12 cellular contexts compared by ENCODE assay signal in the genomic region with DNA sequence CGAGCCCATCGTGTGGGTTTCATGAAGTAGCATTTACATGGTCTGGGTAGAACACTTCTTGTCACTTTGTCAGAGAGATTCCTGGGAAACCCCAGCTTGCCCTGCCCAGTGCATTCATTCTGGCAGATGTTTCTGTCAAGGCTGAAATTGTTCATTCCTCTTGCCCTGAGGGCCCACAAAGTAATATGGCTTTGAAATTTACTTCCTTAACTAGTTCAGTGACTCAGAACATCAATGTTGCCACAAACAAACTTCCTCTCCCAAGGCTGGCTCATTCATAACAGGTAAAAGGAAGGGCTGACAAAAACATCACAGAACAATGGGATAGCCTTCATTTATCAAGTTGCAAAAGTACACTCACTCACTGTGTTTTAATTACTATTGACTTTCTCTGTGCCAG. TPM values are rescaled to one million over a fixed set of nuclear protein-coding genes. Genes with fewer than 3 reads are reported as not detected.
DNase-seq lines count a peak whose midpoint lies in the region; ATAC-seq and TF ChIP-seq lines count a peak whose summit lies in the region.
"Had no signal": no experiment of that assay in that cellular context is flagged by ENCODE, and none has a peak within 500 bp of the region (broad histone marks: within the 10 kb centered on the region; RNA-seq: fewer than 3 reads in every experiment).

No MANE protein-coding gene starts in this region.

- H3K27me3 Mint-ChIP-seq in activated CD4-positive, alpha-beta memory T cell treated with anti-CD3 and anti-CD28 coated beads, Interleukin-2, amount 10 ng/mL, durations not matched to agents 7 days and 5 days, result peaks cover 8% of the 10 kb centered on the region
- H3K27me3 Mint-ChIP-seq in activated CD4-positive, alpha-beta T cell treated with anti-CD3 and anti-CD28 coated beads for 36 hours, result no peaks in the 10 kb centered on the region

- H3K27me3 ChIP-seq in Loucy (ENCODE audit: insufficient read depth, low read length, poor library complexity, severe bottlenecking), result no peaks in the 10 kb centered on the region

- H3F3A ChIP-seq in Loucy (ENCODE audit: low read depth), result no peaks in the 10 kb centered on the region

- H3K4me1 ChIP-seq in Loucy (ENCODE audit: insufficient read depth, low read length, poor library complexity, severe bottlenecking), result peaks cover 44% of the 10 kb centered on the region

- H3K79me2 ChIP-seq in Loucy (ENCODE audit: insufficient read depth, low read length), result no peaks in the 10 kb centered on the region

- DNase-seq in EH (ENCODE audit: low read depth) (peak; percentile 80), lung microvascular endothelial cell (ENCODE audit: low read depth in 2 of 2) (peak; percentile 77 to 89), DMS114 treated with DMSO at 0.1 percent for 48 hours (lab: John Stamatoyannopoulos, UW; ENCODE audit: unreplicated experiment) (no peak)
- DNase-seq in activated CD4-positive, alpha-beta memory T cell treated with anti-CD3 and anti-CD28 coated beads, Interleukin-2, amount 10 ng/mL, durations not matched to agents 7 days and 5 days, result no peak
- DNase-seq in activated CD4-positive, alpha-beta T cell treated with anti-CD3 and anti-CD28 coated beads for 36 hours, result no peak
- DNase-seq: DMS79 treated with DMSO at 0.1 percent for 48 hours, NCI-H1105 treated with DMSO at 0.1 percent for 48 hours, retina, Right ventricle myocardium superior had no signal

- H3K9me2 ChIP-seq in Loucy (replicated peaks; ENCODE audit: low read depth, low read length), result no peaks in the 10 kb centered on the region

- H3K4me2 ChIP-seq in Loucy (ENCODE audit: low read depth, low read length, poor library complexity, severe bottlenecking), result peak overlapping the region; percentile 8

- H2AFZ ChIP-seq in Loucy (ENCODE audit: low read length), result no peak overlapping the region

- H3K4me3 Mint-ChIP-seq in activated CD4-positive, alpha-beta memory T cell treated with anti-CD3 and anti-CD28 coated beads, Interleukin-2, amount 10 ng/mL, durations not matched to agents 7 days and 5 days, result no peak overlapping the region
- no peak overlapping the region for H3K4me3 Mint-ChIP-seq in activated CD4-positive, alpha-beta T cell treated with anti-CD3 and anti-CD28 coated beads for 36 hours

- no peaks in the 10 kb centered on the region for H3K9me3 Mint-ChIP-seq in activated CD4-positive, alpha-beta memory T cell treated with anti-CD3 and anti-CD28 coated beads, Interleukin-2, amount 10 ng/mL, durations not matched to agents 7 days and 5 days
- no peaks in the 10 kb centered on the region for H3K9me3 Mint-ChIP-seq in activated CD4-positive, alpha-beta T cell treated with anti-CD3 and anti-CD28 coated beads for 36 hours (ENCODE audit: low read depth)

- H3K27ac Mint-ChIP-seq in activated CD4-positive, alpha-beta memory T cell treated with anti-CD3 and anti-CD28 coated beads, Interleukin-2, amount 10 ng/mL, durations not matched to agents 7 days and 5 days, result peak overlapping the region; percentile 27
- no peak overlapping the region for H3K27ac Mint-ChIP-seq in activated CD4-positive, alpha-beta T cell treated with anti-CD3 and anti-CD28 coated beads for 36 hours

- POLR2A ChIA-PET in activated CD4-positive, alpha-beta memory T cell treated with anti-CD3 and anti-CD28 coated beads, Interleukin-2, amount 10 ng/mL, durations not matched to agents 7 days and 5 days (lab: Charles Lee), result interaction anchor here (0.8 to 1.7 kb wide), 3 partner anchors 9 to 12 kb away, joined by 3 to 4 read pairs (median 3); no protein-coding TSS in a partner anchor
- POLR2A ChIA-PET in activated CD4-positive, alpha-beta T cell treated with anti-CD3 and anti-CD28 coated beads for 36 hours (lab: Charles Lee), result no interaction called here

- intact Hi-C loops in activated CD4-positive, alpha-beta T cell treated with anti-CD3 and anti-CD28 coated beads for 36 hours (cut with DNase I, micrococcal nuclease), result loop anchor here in 1 of 2 experiments (10.0 kb wide), 1 partner anchor 1333 kb away; a partner anchor contains a TSS

- H3K36me3 ChIP-seq in Loucy (ENCODE audit: insufficient read depth, low read length), result no peaks in the 10 kb centered on the region

- H3K9me3 ChIP-seq in Loucy (ENCODE audit: insufficient read depth, low read depth, low read length), result no peaks in the 10 kb centered on the region

- H3K9ac ChIP-seq in Loucy (ENCODE audit: low read depth, low read length, poor library complexity, severe bottlenecking), result no peak overlapping the region

- H4K20me1 ChIP-seq in Loucy (ENCODE audit: insufficient read depth, low read length, poor library complexity, severe bottlenecking), result no peaks in the 10 kb centered on the region

- H3K4me1 Mint-ChIP-seq in activated CD4-positive, alpha-beta memory T cell treated with anti-CD3 and anti-CD28 coated beads, Interleukin-2, amount 10 ng/mL, durations not matched to agents 7 days and 5 days, result peaks cover 24% of the 10 kb centered on the region
- H3K4me1 Mint-ChIP-seq in activated CD4-positive, alpha-beta T cell treated with anti-CD3 and anti-CD28 coated beads for 36 hours, result peaks cover 12% of the 10 kb centered on the region

- no peak for TF ChIP-seq CTCF in Loucy (conservative IDR thresholded peaks at IDR 0.05; ENCODE audit: low read length)

- ATAC-seq in activated CD4-positive, alpha-beta T cell treated with anti-CD3 and anti-CD28 coated beads for 36 hours, result no peak
- ATAC-seq in GM21576 (IDR thresholded peaks at IDR 0.05; ENCODE audit: unreplicated experiment) (no peak), GM21390 (IDR thresholded peaks at IDR 0.05; ENCODE audit: unreplicated experiment) (no peak)

- H3K36me3 Mint-ChIP-seq in activated CD4-positive, alpha-beta memory T cell treated with anti-CD3 and anti-CD28 coated beads, Interleukin-2, amount 10 ng/mL, durations not matched to agents 7 days and 5 days (ENCODE audit: low read depth), result no peaks in the 10 kb centered on the region
- H3K36me3 Mint-ChIP-seq in activated CD4-positive, alpha-beta T cell treated with anti-CD3 and anti-CD28 coated beads for 36 hours (ENCODE audit: low read depth), result no peaks in the 10 kb centered on the region

- no peak overlapping the region for H3K4me3 ChIP-seq in Loucy (ENCODE audit: low read length, poor library complexity, severe bottlenecking)

- CTCF ChIA-PET in activated CD4-positive, alpha-beta memory T cell treated with anti-CD3 and anti-CD28 coated beads, Interleukin-2, amount 10 ng/mL, durations not matched to agents 7 days and 5 days (lab: Charles Lee), result interaction anchor here (1.1 to 2.5 kb wide), 2 partner anchors 10 to 43 kb away, joined by 3 to 11 read pairs; no protein-coding TSS in a partner anchor
- CTCF ChIA-PET in activated CD4-positive, alpha-beta T cell treated with anti-CD3 and anti-CD28 coated beads for 36 hours (lab: Charles Lee), result interaction anchor here (1.6 kb wide), 1 partner anchor 42 kb away, joined by 7 read pairs; no protein-coding TSS in a partner anchor

RNA-seq across cellular contexts. Expression of a gene that starts 5.0 kb away (rescaled TPM):
- total RNA-seq in activated CD4-positive, alpha-beta memory T cell treated with anti-CD3 and anti-CD28 coated beads, Interleukin-2, amount 10 ng/mL, durations not matched to agents 7 days and 5 days, result 10 to 100 TPM; 79.4 to 80.2 TPM
- total RNA-seq in lung microvascular endothelial cell, result 4.2 and 11.6 TPM in 2 replicates
- 10 to 100 TPM; 25.4 to 26.1 TPM for total RNA-seq in activated CD4-positive, alpha-beta T cell treated with anti-CD3 and anti-CD28 coated beads for 36 hours

Comparison
In these comparisons a context has a peak if more than half of its experiments do, and no peak if none do; other contexts are left out.
1. DNase-seq: peak in EH (single experiment) and lung microvascular endothelial cell (2 of 2); none in activated CD4-positive, alpha-beta memory T cell treated with anti-CD3 and anti-CD28 coated beads, Interleukin-2, amount 10 ng/mL, durations not matched to agents 7 days and 5 days (single experiment), DMS114 treated with DMSO at 0.1 percent for 48 hours (single experiment) and activated CD4-positive, alpha-beta T cell treated with anti-CD3 and anti-CD28 coated beads for 36 hours (single experiment).